Comparison of ENCODE assay signal across 9 cellular contexts in the genomic region with DNA sequence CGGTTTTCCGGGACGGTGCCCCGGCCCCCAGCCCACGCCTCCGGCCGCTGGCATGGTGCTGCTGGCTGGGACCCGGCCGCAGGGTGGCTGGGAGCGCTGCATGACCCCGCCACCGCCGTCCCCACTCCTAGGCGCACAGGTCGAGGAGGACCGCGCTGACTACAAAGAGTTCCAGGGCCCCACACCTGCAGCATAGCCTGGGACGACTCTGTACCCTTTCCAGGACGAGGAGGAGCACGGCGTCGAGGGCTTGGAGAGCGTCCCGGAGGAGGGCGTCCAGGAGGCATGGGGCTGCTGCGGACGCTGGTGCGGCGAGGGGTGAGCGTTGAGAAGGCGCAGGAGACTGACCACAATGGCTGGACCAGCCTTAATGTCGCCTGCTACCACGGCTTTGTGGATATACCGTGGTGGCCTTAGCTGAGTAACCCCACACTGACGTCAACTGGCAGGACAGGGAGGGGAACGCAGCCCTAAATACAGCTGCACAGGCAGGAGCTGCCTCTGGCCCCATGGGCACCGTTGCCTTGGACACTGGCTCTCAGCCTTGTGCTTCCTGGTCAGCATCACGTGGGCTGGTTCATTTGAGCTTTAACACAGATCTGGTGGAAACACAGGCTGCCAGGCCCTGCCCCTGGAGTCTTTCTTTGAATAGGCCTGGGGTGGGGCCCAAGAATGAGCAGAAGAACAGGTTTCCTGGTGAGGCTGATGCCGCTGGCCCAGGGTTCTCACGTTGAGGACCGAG. TPM values are rescaled to one million over a fixed set of nuclear protein-coding genes. Genes with fewer than 3 reads are reported as not detected.
A peak's percentile ranks its signal among the peaks of the same experiment; 100 is the strongest.
DNase-seq lines count a peak whose midpoint lies in the region; ATAC-seq and TF ChIP-seq lines count a peak whose summit lies in the region.
"Had no signal": no experiment of that assay in that cellular context is flagged by ENCODE, and none has a peak within 500 bp of the region (broad histone marks: within the 10 kb centered on the region; RNA-seq: fewer than 3 reads in every experiment).

No MANE protein-coding gene starts in this region.

- no peak overlapping the region for H3K9ac ChIP-seq in fibroblast of lung (ENCODE audit: insufficient read depth, low read length)

- peaks cover 3% of the 10 kb centered on the region for H3K4me1 ChIP-seq in fibroblast of lung (ENCODE audit: control insufficient read depth, extremely low read depth, insufficient read depth, low read length)
- H3K4me1 ChIP-seq in gastrocnemius medialis, result no peaks in the 10 kb centered on the region
- H3K4me1 ChIP-seq in adrenal gland (replicated peaks in 1 of 2), result peaks cover 11% of the 10 kb centered on the region in 2 donors

- no peak for ATAC-seq in gastrocnemius medialis
- no peak for ATAC-seq in HG02642 (IDR thresholded peaks at IDR 0.05; ENCODE audit: poor library complexity, unreplicated experiment)
- no peak for ATAC-seq in HG03108 (IDR thresholded peaks at IDR 0.05; ENCODE audit: unreplicated experiment)

- TF ChIP-seq CTCF in GM10248 (IDR thresholded peaks at IDR 0.05; ENCODE audit: control extremely low read depth, extremely low read depth, low read depth, missing control alignments) (no peak), fibroblast of lung (conservative IDR thresholded peaks at IDR 0.05 in 1 of 2, IDR thresholded peaks at IDR 0.05 in 1 of 2; ENCODE audit: low read depth in 1 of 2, low read length in 2 of 2) (no peak), gastrocnemius medialis (IDR thresholded peaks at IDR 0.05 in 4 of 5, conservative IDR thresholded peaks at IDR 0.05 in 1 of 5) (no peak), adrenal gland (IDR thresholded peaks at IDR 0.05) (no peak)

- H3K36me3 ChIP-seq in fibroblast of lung (ENCODE audit: control insufficient read depth, insufficient read depth, low read length), result peaks cover 2% of the 10 kb centered on the region
- H3K36me3 ChIP-seq in gastrocnemius medialis, result no peaks in the 10 kb centered on the region
- peaks cover 0 to 1% of the 10 kb centered on the region in 2 donors for H3K36me3 ChIP-seq in adrenal gland (replicated peaks in 1 of 2)

- peak; percentile 14 for DNase-seq in GM10248 (ENCODE audit: extremely low spot score)
- DNase-seq in NCI-H69 (lab: John Stamatoyannopoulos, UW), result peak; percentile 78
- peak; percentile 6 to 27 for DNase-seq in fibroblast of lung (ENCODE audit: low read depth in 2 of 2)
- peak in 1 of 2 donors; percentile 20 for DNase-seq in gastrocnemius medialis
- no peak for DNase-seq in adrenal gland
- DNase-seq in activated gamma-delta T cell treated with Interleukin-2 at 50 U/mL for 16 hours, result no peak

- H4K20me1 ChIP-seq in fibroblast of lung (ENCODE audit: control insufficient read depth, extremely low read depth, insufficient read depth, low read length), result no peaks in the 10 kb centered on the region

- WGBS in adrenal gland, 4 donors, result 80 to 93% (median 86%) methylated on average over 34 to 41 of the region's 41 CpGs

- CTCF ChIA-PET in GM10248 (lab: Yijun Ruan, JAX), result interaction anchor here (0.7 to 1.4 kb wide), 4 partner anchors 9 to 136 kb away, joined by 3 to 7 read pairs (median 4); no protein-coding TSS in a partner anchor

- POLR2A ChIA-PET in GM10248 (lab: Yijun Ruan, JAX), result no interaction called here

- H3K4me3 ChIP-seq in fibroblast of lung (replicated peaks in 1 of 4; ENCODE audit: control extremely low read depth in 1 of 4, insufficient read depth in 1 of 4, low read depth in 3 of 4, low read length in 4 of 4) (peak overlapping the region; percentile 44 to 86 (median 74)), gastrocnemius medialis (peak overlapping the region; percentile 54 to 69 (median 62)), adrenal gland (peak overlapping the region in 1 of 4 donors; percentile 67)

- no peak for TF ChIP-seq POLR2A in gastrocnemius medialis (IDR thresholded peaks at IDR 0.05)
- no peak for TF ChIP-seq POLR2A in adrenal gland (IDR thresholded peaks at IDR 0.05)

- in situ Hi-C loops in gastrocnemius medialis (cut with MboI; ENCODE audit: low sequenced_read_pairs in 4 of 4), result no loop called here

- H2AFZ ChIP-seq in fibroblast of lung (ENCODE audit: low read length), result peak overlapping the region; percentile 82

- H3K4me2 ChIP-seq in fibroblast of lung (ENCODE audit: extremely low read depth, insufficient read depth, low read length), result peak overlapping the region; percentile 82

- H3K27me3 ChIP-seq in fibroblast of lung (ENCODE audit: control insufficient read depth, insufficient read depth, low read length) (no peaks in the 10 kb centered on the region), gastrocnemius medialis (peaks cover 0 to 3% (median 0%) of the 10 kb centered on the region in 3 donors), adrenal gland (no peaks in the 10 kb centered on the region)

- H3K79me2 ChIP-seq in fibroblast of lung (ENCODE audit: control insufficient read depth, insufficient read depth, low read length), result peaks cover 9% of the 10 kb centered on the region

- intact Hi-C loops in gastrocnemius medialis (cut with DNase I; ENCODE audit: low total_unique reads), result no loop called here
- intact Hi-C loops in adrenal gland (cut with DNase I), result no loop called here

- H3K27ac ChIP-seq in fibroblast of lung (ENCODE audit: insufficient read depth, low read length), result no peak overlapping the region
- peak overlapping the region in 3 of 4 donors; percentile 53 to 58 (median 55) for H3K27ac ChIP-seq in gastrocnemius medialis
- H3K27ac ChIP-seq in adrenal gland, result no peak overlapping the region

- no peaks in the 10 kb centered on the region for H3K9me3 ChIP-seq in fibroblast of lung (ENCODE audit: control insufficient read depth, insufficient read depth, low read depth, low read length)
- H3K9me3 ChIP-seq in gastrocnemius medialis, result no peaks in the 10 kb centered on the region
- no peaks in the 10 kb centered on the region for H3K9me3 ChIP-seq in adrenal gland (replicated peaks in 1 of 3)

RNA-seq across cellular contexts. Expression of gene TRIM43B, which starts 40.9 kb away (rescaled TPM):
- total RNA-seq in fibroblast of lung (not detected in 2 replicates), gastrocnemius medialis (not detected), adrenal gland (not detected)
- polyA plus RNA-seq in fibroblast of lung (not detected in 2 replicates), adrenal gland (not detected)
- not detected in 2 replicates for polyA plus RNA-seq in fibroblast of lung (2012)
- polyA minus RNA-seq in fibroblast of lung (ENCODE audit: low replicate concordance), result not detected in 2 replicates
- polyA plus RNA-seq: adipose tissue had no signal

Comparison
In these comparisons a context has a peak if more than half of its experiments do, and no peak if none do; other contexts are left out.
1. DNase-seq: peak in GM10248 (single experiment), NCI-H69 (single experiment) and fibroblast of lung (2 of 2); none in adrenal gland (0 of 7) and activated gamma-delta T cell treated with Interleukin-2 at 50 U/mL for 16 hours (single experiment).
2. H3K27ac ChIP-seq: peak in gastrocnemius medialis (3 of 4); none in fibroblast of lung (single experiment) and adrenal gland (0 of 5).